In the genomic region with DNA sequence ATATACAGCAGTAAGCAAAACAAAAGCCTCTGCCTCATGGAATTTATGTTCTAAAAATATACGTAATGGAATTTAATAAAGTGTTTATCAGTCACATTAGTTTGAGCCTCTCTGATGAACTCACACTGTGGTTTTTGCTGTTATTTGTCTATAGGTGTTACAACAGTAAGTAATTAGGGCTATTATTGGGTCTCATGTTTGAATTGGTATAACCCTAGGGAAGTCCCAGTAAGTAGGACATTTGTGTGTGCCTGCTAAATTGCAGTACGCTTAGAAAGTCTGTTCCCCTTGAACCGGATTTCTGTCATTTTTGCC, we compare ENCODE assay signal across 10 cellular contexts.
DNase-seq lines count a peak whose midpoint lies in the region; ATAC-seq lines count a peak whose summit lies in the region.
"Had no signal": no experiment of that assay in that cellular context is flagged by ENCODE, and none has a peak within 500 bp of the region (broad histone marks: within the 10 kb centered on the region; RNA-seq: fewer than 3 reads in every experiment).

No MANE protein-coding gene starts in this region.

- CTCF ChIA-PET in CD8-positive, alpha-beta memory T cell (lab: Charles Lee): interaction anchor here (1.4 kb wide), 1 partner anchor 199 kb away, joined by 3 read pairs; no protein-coding TSS in a partner anchor

- 46 to 60% methylated on average over 3 of the region's 3 CpGs for WGBS in esophagus, 2 donors

- H3K4me1 Mint-ChIP-seq in CD8-positive, alpha-beta memory T cell: peaks cover 24 to 30% (median 26%) of the 10 kb centered on the region in 3 donors

- H3K36me3 ChIP-seq in CD8-positive, alpha-beta memory T cell (ENCODE audit: insufficient read depth, low read length): no peaks in the 10 kb centered on the region
- no peaks in the 10 kb centered on the region for H3K36me3 ChIP-seq in esophagus (ENCODE audit: control insufficient read depth in 2 of 2, insufficient read depth in 2 of 2, low read length in 1 of 2)
- H3K36me3 ChIP-seq: ascending aorta had no signal

- H3K27ac ChIP-seq in CD8-positive, alpha-beta memory T cell (ENCODE audit: low read depth, low read length): no peak overlapping the region
- H3K27ac ChIP-seq in esophagus (ENCODE audit: low read depth in 2 of 2, low read length in 1 of 2): peak overlapping the region; percentile 27 to 55
- H3K27ac ChIP-seq: C4-2B had no signal

- POLR2A ChIA-PET in CD8-positive, alpha-beta memory T cell (lab: Charles Lee): interaction anchor here (0.5 kb wide), 1 partner anchor 100 kb away, joined by 4 read pairs; no protein-coding TSS in a partner anchor

- no peaks in the 10 kb centered on the region for H3K27me3 ChIP-seq in CD8-positive, alpha-beta memory T cell (ENCODE audit: insufficient read depth, low read length, poor library complexity, severe bottlenecking)
- H3K27me3 ChIP-seq in esophagus (ENCODE audit: control insufficient read depth in 1 of 2, insufficient read depth in 2 of 2, low read length in 2 of 2): no peaks in the 10 kb centered on the region
- H3K27me3 ChIP-seq: ascending aorta had no signal

- DNase-seq in CD8-positive, alpha-beta memory T cell: no peak
- no peak for DNase-seq in mesenteric fat pad (ENCODE audit: low spot score)
- DNase-seq in NCI-H1930 (lab: John Stamatoyannopoulos, UW): no peak
- no peak for DNase-seq in islet precursor cell
- DNase-seq in T-helper 9 cell: no peak

- H3K36me3 Mint-ChIP-seq in CD8-positive, alpha-beta memory T cell: peaks cover 15 to 30% (median 16%) of the 10 kb centered on the region in 3 donors

- peaks cover 0 to 2% (median 0%) of the 10 kb centered on the region in 5 donors for H3K9me3 Mint-ChIP-seq in CD8-positive, alpha-beta memory T cell

- H3K27ac Mint-ChIP-seq in CD8-positive, alpha-beta memory T cell: peak overlapping the region in 7 of 8 donors; percentile 9 to 79 (median 53)

- ATAC-seq in GM19025 (IDR thresholded peaks at IDR 0.05; ENCODE audit: low read depth, unreplicated experiment) (peak; percentile 15), HG03039 (IDR thresholded peaks at IDR 0.05; ENCODE audit: unreplicated experiment) (peak; percentile 6)

- H3K9me3 ChIP-seq in CD8-positive, alpha-beta memory T cell (ENCODE audit: low read length): no peaks in the 10 kb centered on the region
- no peaks in the 10 kb centered on the region for H3K9me3 ChIP-seq in esophagus (ENCODE audit: control insufficient read depth in 2 of 2, insufficient read depth in 1 of 2, low read depth in 1 of 2, low read length in 1 of 2)

- no peak overlapping the region for H3K4me3 ChIP-seq in CD8-positive, alpha-beta memory T cell (ENCODE audit: low read length)
- H3K4me3 ChIP-seq in esophagus (ENCODE audit: low read depth in 1 of 2, low read length in 2 of 2): no peak overlapping the region
- H3K4me3 ChIP-seq: ascending aorta had no signal

- H3K4me3 Mint-ChIP-seq in CD8-positive, alpha-beta memory T cell: peak overlapping the region in 5 of 7 donors; percentile 35 to 59 (median 44)

- no peaks in the 10 kb centered on the region for H3K4me1 ChIP-seq in CD8-positive, alpha-beta memory T cell (ENCODE audit: insufficient read depth, low read length)
- peaks cover 2 to 8% of the 10 kb centered on the region in 2 donors for H3K4me1 ChIP-seq in esophagus (ENCODE audit: control insufficient read depth in 2 of 2, insufficient read depth in 2 of 2, low read length in 1 of 2)

- H3K27me3 Mint-ChIP-seq in CD8-positive, alpha-beta memory T cell: peaks cover 0 to 3% of the 10 kb centered on the region in 2 donors
